ENCODE assay signal across 8 cellular contexts in the genomic region with DNA sequence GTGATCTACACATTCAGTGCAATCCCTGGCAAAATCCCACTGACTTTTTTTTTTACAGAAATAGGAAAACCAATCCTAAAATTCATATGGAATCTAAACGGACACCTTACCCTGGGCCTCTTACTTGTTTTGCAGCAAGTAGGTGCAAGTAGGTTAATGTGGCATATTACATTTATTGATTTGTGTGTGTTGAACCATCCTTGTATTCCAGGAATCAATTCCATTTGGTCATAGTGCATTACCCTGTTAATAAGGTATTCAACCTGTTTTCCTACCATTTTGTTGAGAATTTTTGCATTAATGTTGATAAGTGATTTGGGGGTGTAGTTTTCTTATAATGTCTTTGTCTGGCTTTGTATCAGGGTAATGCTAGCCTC. TPM values are rescaled to one million over a fixed set of nuclear protein-coding genes. Genes with fewer than 3 reads are reported as not detected.
A peak's percentile ranks its signal among the peaks of the same experiment; 100 is the strongest.
DNase-seq lines count a peak whose midpoint lies in the region; ATAC-seq and TF ChIP-seq lines count a peak whose summit lies in the region.

No MANE protein-coding gene starts in this region.

- H3K9me3 ChIP-seq in CD4-positive, alpha-beta T cell (ENCODE audit: control insufficient read depth, low read length): peaks cover 9% of the 10 kb centered on the region
- H3K9me3 ChIP-seq in Loucy (ENCODE audit: insufficient read depth, low read depth, low read length) (peaks cover 13% of the 10 kb centered on the region; the same call in 1 of the 2 replicates), endodermal cell (ENCODE audit: control insufficient read depth, low read length) (peaks cover 23% of the 10 kb centered on the region), neutrophil (no peaks in the 10 kb centered on the region), Peyer's patch (peaks cover 0 to 7% (median 3%) of the 10 kb centered on the region in 4 donors)

- POLR2A ChIA-PET in CD4-positive, alpha-beta T cell (lab: Charles Lee): interaction anchor here (1.3 to 2.9 kb wide), 4 partner anchors 52 to 448 kb away, joined by 3 to 55 read pairs (median 12); a partner anchor contains a TSS

- intact Hi-C loops in CD4-positive, alpha-beta T cell (cut with DNase I, micrococcal nuclease): loop anchor here (1.0 to 10.0 kb wide), 11 partner anchors 36 to 451 kb away; a partner anchor contains a TSS

- H3K36me3 Mint-ChIP-seq in CD4-positive, alpha-beta T cell (ENCODE audit: low read depth): no peaks in the 10 kb centered on the region
- peaks cover 5% of the 10 kb centered on the region for H3K36me3 Mint-ChIP-seq in endodermal cell (ENCODE audit: low read depth)

- H3K9me2 ChIP-seq in Loucy (replicated peaks; ENCODE audit: low read depth, low read length): no peaks in the 10 kb centered on the region

- no peaks in the 10 kb centered on the region for H3K27me3 ChIP-seq in CD4-positive, alpha-beta T cell (ENCODE audit: control insufficient read depth, insufficient read depth, low read length)
- no peaks in the 10 kb centered on the region for H3K27me3 ChIP-seq in Loucy (ENCODE audit: insufficient read depth, low read length, poor library complexity, severe bottlenecking)
- H3K27me3 ChIP-seq in endodermal cell (ENCODE audit: control insufficient read depth, insufficient read depth, low read length, poor library complexity, severe bottlenecking): peaks cover 15% of the 10 kb centered on the region
- H3K27me3 ChIP-seq in neutrophil: no peaks in the 10 kb centered on the region
- H3K27me3 ChIP-seq in Peyer's patch: no peaks in the 10 kb centered on the region

- peaks cover 5% of the 10 kb centered on the region for H3K9me3 Mint-ChIP-seq in CD4-positive, alpha-beta T cell
- peaks cover 21% of the 10 kb centered on the region for H3K9me3 Mint-ChIP-seq in endodermal cell

- H4K20me1 ChIP-seq in Loucy (ENCODE audit: insufficient read depth, low read length, poor library complexity, severe bottlenecking): no peaks in the 10 kb centered on the region

- ATAC-seq in CD4-positive, alpha-beta T cell (ENCODE audit: poor library complexity): no peak
- no peak for ATAC-seq in stimulated activated naive CD8-positive, alpha-beta T cell treated with anti-CD3 and anti-CD28 coated beads, Interleukin-15, Interleukin-2, amounts not matched to agents 100 U/mL and 50 U/mL, for 24 hours

- peaks cover 25% of the 10 kb centered on the region for H3K27me3 Mint-ChIP-seq in CD4-positive, alpha-beta T cell
- H3K27me3 Mint-ChIP-seq in endodermal cell (ENCODE audit: insufficient read depth): peaks cover 87% of the 10 kb centered on the region

- no peak for TF ChIP-seq CTCF in CD4-positive, alpha-beta T cell (IDR thresholded peaks at IDR 0.05)
- TF ChIP-seq CTCF in Loucy (conservative IDR thresholded peaks at IDR 0.05; ENCODE audit: low read length) (no peak), endodermal cell (conservative IDR thresholded peaks at IDR 0.05) (no peak), neutrophil (IDR thresholded peaks at IDR 0.05) (no peak), Peyer's patch (IDR thresholded peaks at IDR 0.05) (no peak)

- WGBS in endodermal cell (ENCODE audit: insufficient coverage in 1 of 2, insufficient read length in 1 of 2), 2 experiments: 91% methylated on average over 1 of the region's 1 CpG; no CpG with 5 or more reads in 1 of the 2 experiments

- no peak overlapping the region for H3K9ac ChIP-seq in Loucy (ENCODE audit: low read depth, low read length, poor library complexity, severe bottlenecking)
- no peak overlapping the region for H3K9ac ChIP-seq in endodermal cell (ENCODE audit: extremely low read depth, low read length, poor library complexity, severe bottlenecking)

- no peaks in the 10 kb centered on the region for H3K79me2 ChIP-seq in Loucy (ENCODE audit: insufficient read depth, low read length)

- peak overlapping the region; percentile 85 for H3K4me3 Mint-ChIP-seq in CD4-positive, alpha-beta T cell
- no peak overlapping the region for H3K4me3 Mint-ChIP-seq in endodermal cell

- H3K4me3 ChIP-seq in Loucy (ENCODE audit: low read length, poor library complexity, severe bottlenecking) (no peak overlapping the region), endodermal cell (ENCODE audit: low read length) (peak overlapping the region; percentile 37), neutrophil (ENCODE audit: low read depth in 1 of 2, low read length in 1 of 2) (peak overlapping the region in 1 of 2 experiments; percentile 78), Peyer's patch (no peak overlapping the region)

- no peak overlapping the region for H2AFZ ChIP-seq in Loucy (ENCODE audit: low read length)

- no peaks in the 10 kb centered on the region for H3F3A ChIP-seq in Loucy (ENCODE audit: low read depth)

- no peak overlapping the region for H3K27ac ChIP-seq in CD4-positive, alpha-beta T cell (ENCODE audit: low read depth, low read length)
- H3K27ac ChIP-seq in endodermal cell (ENCODE audit: low read depth, low read length): no peak overlapping the region
- H3K27ac ChIP-seq in neutrophil: peak overlapping the region; percentile 78
- peak overlapping the region in 1 of 4 donors; percentile 94 for H3K27ac ChIP-seq in Peyer's patch

- CTCF ChIA-PET in CD4-positive, alpha-beta T cell (lab: Charles Lee): interaction anchor here (0.6 to 4.6 kb wide), 12 partner anchors 11 to 448 kb away, joined by 3 to 38 read pairs (median 6); a partner anchor contains a TSS

- H3K4me1 Mint-ChIP-seq in CD4-positive, alpha-beta T cell (ENCODE audit: low read depth): peaks cover 11% of the 10 kb centered on the region
- peaks cover 13% of the 10 kb centered on the region for H3K4me1 Mint-ChIP-seq in endodermal cell

- no peaks in the 10 kb centered on the region for H3K4me1 ChIP-seq in Loucy (ENCODE audit: insufficient read depth, low read length, poor library complexity, severe bottlenecking)
- no peaks in the 10 kb centered on the region for H3K4me1 ChIP-seq in endodermal cell (ENCODE audit: control insufficient read depth, insufficient read depth, low read length)
- H3K4me1 ChIP-seq in neutrophil (ENCODE audit: control insufficient read depth in 1 of 2, insufficient read depth in 1 of 2, low read depth in 1 of 2, low read length in 1 of 2): peaks cover 11 to 17% of the 10 kb centered on the region in 2 experiments
- peaks cover 0 to 8% (median 0%) of the 10 kb centered on the region in 4 donors for H3K4me1 ChIP-seq in Peyer's patch

- no peak overlapping the region for H3K27ac Mint-ChIP-seq in CD4-positive, alpha-beta T cell
- no peak overlapping the region for H3K27ac Mint-ChIP-seq in endodermal cell

- no peak for TF ChIP-seq POLR2A in Peyer's patch (IDR thresholded peaks at IDR 0.05)

- peak overlapping the region; percentile 73 for H3K4me2 ChIP-seq in Loucy (ENCODE audit: low read depth, low read length, poor library complexity, severe bottlenecking)

- DNase-seq in CD4-positive, alpha-beta T cell: no peak
- DNase-seq in endodermal cell (no peak), Peyer's patch (no peak), DMS 273 (lab: John Stamatoyannopoulos, UW; ENCODE audit: unreplicated experiment) (no peak), NCI-H2227 (lab: John Stamatoyannopoulos, UW; ENCODE audit: unreplicated experiment) (no peak)
- DNase-seq in stimulated activated naive CD8-positive, alpha-beta T cell treated with anti-CD3 and anti-CD28 coated beads, Interleukin-15, Interleukin-2, amounts not matched to agents 100 U/mL and 50 U/mL, for 24 hours: no peak

- no peaks in the 10 kb centered on the region for H3K36me3 ChIP-seq in Loucy (ENCODE audit: insufficient read depth, low read length)
- H3K36me3 ChIP-seq in endodermal cell (ENCODE audit: control insufficient read depth, insufficient read depth, low read length): no peaks in the 10 kb centered on the region
- H3K36me3 ChIP-seq in neutrophil: no peaks in the 10 kb centered on the region
- no peaks in the 10 kb centered on the region for H3K36me3 ChIP-seq in Peyer's patch

RNA-seq across cellular contexts. Expression of a gene that starts 13.6 kb away (rescaled TPM):
- not detected for total RNA-seq in CD4-positive, alpha-beta T cell
- total RNA-seq in endodermal cell (10 to 100 TPM; 58.0 to 68.0 TPM), Peyer's patch (100 to 1,000 TPM in 3 of 4 donors, 10 to 100 TPM in 1; 93.2 to 145 (median 113) TPM)
- polyA plus RNA-seq in endodermal cell (2013, experiment 1 of 2): 30.3 TPM
- 30.2 TPM for polyA plus RNA-seq in endodermal cell (2013, experiment 2 of 2)

RNA-seq across cellular contexts. Expression of a gene that starts 52.1 kb away (rescaled TPM):
- 10 to 100 TPM; 92.3 to 93.9 TPM for total RNA-seq in CD4-positive, alpha-beta T cell
- total RNA-seq in endodermal cell (10 to 100 TPM; 41.8 to 52.9 TPM), Peyer's patch (10 to 100 TPM; 22.2 to 43.7 (median 28.4) TPM)
- 45.9 TPM for polyA plus RNA-seq in endodermal cell (2013, experiment 1 of 2)
- 43.1 TPM for polyA plus RNA-seq in endodermal cell (2013, experiment 2 of 2)

Comparison
In these comparisons a context has a peak if more than half of its experiments do, and no peak if none do; other contexts are left out.
1. RNA of a gene that starts 13.6 kb away (total RNA-seq): 93.2 to 145 TPM in Peyer's patch and 58.0 to 68.0 TPM in endodermal cell; not detected in CD4-positive, alpha-beta T cell; every median in the first group is over 10 times any median in the second.